1 cellular context compared by ENCODE assay signal in the genomic region with DNA sequence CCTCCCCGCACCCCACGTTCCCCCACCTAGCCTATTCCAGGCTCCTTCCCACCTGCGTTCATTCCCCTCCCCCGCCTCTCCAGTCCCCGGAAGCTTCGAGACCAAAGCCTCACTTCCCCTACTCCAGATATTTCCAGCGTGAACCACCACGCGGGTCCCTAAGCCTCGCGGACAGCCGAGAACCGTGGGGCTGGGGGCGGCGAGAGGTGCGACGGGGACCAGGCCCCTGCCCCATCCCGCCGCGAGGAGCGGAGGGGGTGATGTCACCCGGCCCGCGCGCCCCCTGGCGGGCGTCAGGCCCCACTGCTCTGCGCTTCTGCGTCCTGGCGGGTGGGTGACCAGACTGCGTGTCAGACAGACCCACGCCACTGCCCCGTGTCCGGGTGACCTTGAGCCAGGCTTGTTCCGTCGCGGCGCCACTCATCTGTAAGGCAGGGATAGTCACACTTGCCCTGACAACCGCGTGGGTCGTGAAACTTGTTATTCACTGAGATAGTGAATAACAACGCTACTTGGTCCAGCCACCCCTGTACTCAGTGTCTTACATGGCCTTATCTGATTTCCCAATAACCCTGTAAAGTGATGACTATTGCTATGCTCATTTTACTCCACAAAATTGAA.
TF ChIP-seq lines count a peak whose summit lies in the region.

No MANE protein-coding gene starts in this region.

TF ChIP-seq in K562, 482 proteins besides CTCF, POLR2A, EP300 and RAD21 (continued from another document):
- TF ChIP-seq, protein P1, sequence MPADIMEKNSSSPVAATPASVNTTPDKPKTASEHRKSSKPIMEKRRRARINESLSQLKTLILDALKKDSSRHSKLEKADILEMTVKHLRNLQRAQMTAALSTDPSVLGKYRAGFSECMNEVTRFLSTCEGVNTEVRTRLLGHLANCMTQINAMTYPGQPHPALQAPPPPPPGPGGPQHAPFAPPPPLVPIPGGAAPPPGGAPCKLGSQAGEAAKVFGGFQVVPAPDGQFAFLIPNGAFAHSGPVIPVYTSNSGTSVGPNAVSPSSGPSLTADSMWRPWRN (IDR thresholded peaks at IDR 0.05; ENCODE audit: low read depth), result no peak
- TF ChIP-seq RFX1 (IDR thresholded peaks at IDR 0.05), result no peak
TF ChIP-seq in K562: peak in this region for 174.
